Comparison of ENCODE assay signal across 9 cellular contexts in genomic region chr12:123139926-123140674, GRCh38. TPM values are rescaled to one million over a fixed set of nuclear protein-coding genes. Genes with fewer than 3 reads are reported as not detected.
DNase-seq lines count a peak whose midpoint lies in the region; ATAC-seq, FAIRE-seq and TF ChIP-seq lines count a peak whose summit lies in the region.
"Had no signal": no experiment of that assay in that cellular context is flagged by ENCODE, and none has a peak within 500 bp of the region (broad histone marks: within the 10 kb centered on the region; RNA-seq: fewer than 3 reads in every experiment).

No MANE protein-coding gene starts in this region.

- no peaks in the 10 kb centered on the region for H3K27me3 Mint-ChIP-seq in activated naive CD8-positive, alpha-beta T cell

- no peaks in the 10 kb centered on the region for H3K9me3 Mint-ChIP-seq in activated naive CD8-positive, alpha-beta T cell (ENCODE audit: low read depth)

- no peaks in the 10 kb centered on the region for H3K9me3 ChIP-seq in thoracic aorta

- TF ChIP-seq POLR2A in GM12892 (IDR thresholded peaks at IDR 0.05; ENCODE audit: low read depth, low read length) = no peak

- H3K27me3 ChIP-seq in thoracic aorta (replicated peaks; ENCODE audit: insufficient read depth) = no peaks in the 10 kb centered on the region

- FAIRE-seq in GM12892 (lab: Jason Lieb, UNC) = no peak

- H3K4me3 ChIP-seq in thoracic aorta = no peak overlapping the region

- peak overlapping the region; percentile 75 for H3K27ac Mint-ChIP-seq in activated naive CD8-positive, alpha-beta T cell

- no peaks in the 10 kb centered on the region for H3K36me3 ChIP-seq in thoracic aorta

- TF ChIP-seq CTCF in thoracic aorta (IDR thresholded peaks at IDR 0.05) = no peak
- no peak for TF ChIP-seq CTCF in GM13977 (IDR thresholded peaks at IDR 0.05; ENCODE audit: extremely low read depth, insufficient read depth, missing control alignments)

- DNase-seq in NCI-H1694 (lab: John Stamatoyannopoulos, UW) = peak; percentile 4
- no peak for DNase-seq in NCI-H1694 treated with DMSO at 0.1 percent for 48 hours (lab: John Stamatoyannopoulos, UW)
- DNase-seq in left colon = peak; percentile 62 to 71
- no peak for DNase-seq in thoracic aorta (ENCODE audit: low spot score)
- DNase-seq in GM13977 (ENCODE audit: low spot score) = no peak
- no peak for DNase-seq in GM12892 (ENCODE audit: insufficient read length)
- DNase-seq: stimulated activated CD4-positive, alpha-beta T cell treated with anti-CD3 and anti-CD28 coated beads, Interleukin-4, amount 100 ng/mL, for 1 hour had no signal

- peaks cover 2% of the 10 kb centered on the region for H3K36me3 Mint-ChIP-seq in activated naive CD8-positive, alpha-beta T cell

- intact Hi-C loops in left colon (cut with DNase I, micrococcal nuclease) = no loop called here

- ATAC-seq in left colon = peak; percentile 54
- no peak for ATAC-seq in thoracic aorta (ENCODE audit: insufficient number of reproducible peaks, low FRiP score, low read depth)
- no peak for ATAC-seq in GM19463 (IDR thresholded peaks at IDR 0.05; ENCODE audit: unreplicated experiment)

- H3K27ac ChIP-seq in thoracic aorta = peak overlapping the region; percentile 69

- peaks cover 29 to 45% of the 10 kb centered on the region in 2 donors for H3K4me1 ChIP-seq in thoracic aorta (ENCODE audit: control insufficient read depth in 1 of 2, low read depth in 2 of 2)

- in situ Hi-C loops in GM13977 (cut with MboI; ENCODE audit: low pct_unique_long_range_greater_than_20kb, low sequenced_read_pairs, unreplicated experiment) = no loop called here

- H3K4me3 Mint-ChIP-seq in activated naive CD8-positive, alpha-beta T cell = no peak overlapping the region

- H3K4me1 Mint-ChIP-seq in activated naive CD8-positive, alpha-beta T cell (ENCODE audit: low read depth) = peaks cover 34% of the 10 kb centered on the region

RNA-seq across cellular contexts. Expression of gene PITPNM2, which starts 10.8 kb away (rescaled TPM):
- total RNA-seq in left colon (10 to 100 TPM; 11.4 to 17.6 TPM), thoracic aorta (10 to 100 TPM in 1 of 2 donors, 1 to 10 TPM in 1; 7.9 to 14.3 TPM)
- polyA plus RNA-seq in GM12892 (2012; ENCODE audit: missing spikeins) = 0.53 TPM

Comparison
In these comparisons a context has a peak if more than half of its experiments do, and no peak if none do; other contexts are left out.
1. DNase-seq: peak in NCI-H1694 (single experiment) and left colon (2 of 2); none in NCI-H1694 treated with DMSO at 0.1 percent for 48 hours (single experiment), thoracic aorta (single experiment), GM13977 (single experiment) and GM12892 (single experiment).